In the genomic region with DNA sequence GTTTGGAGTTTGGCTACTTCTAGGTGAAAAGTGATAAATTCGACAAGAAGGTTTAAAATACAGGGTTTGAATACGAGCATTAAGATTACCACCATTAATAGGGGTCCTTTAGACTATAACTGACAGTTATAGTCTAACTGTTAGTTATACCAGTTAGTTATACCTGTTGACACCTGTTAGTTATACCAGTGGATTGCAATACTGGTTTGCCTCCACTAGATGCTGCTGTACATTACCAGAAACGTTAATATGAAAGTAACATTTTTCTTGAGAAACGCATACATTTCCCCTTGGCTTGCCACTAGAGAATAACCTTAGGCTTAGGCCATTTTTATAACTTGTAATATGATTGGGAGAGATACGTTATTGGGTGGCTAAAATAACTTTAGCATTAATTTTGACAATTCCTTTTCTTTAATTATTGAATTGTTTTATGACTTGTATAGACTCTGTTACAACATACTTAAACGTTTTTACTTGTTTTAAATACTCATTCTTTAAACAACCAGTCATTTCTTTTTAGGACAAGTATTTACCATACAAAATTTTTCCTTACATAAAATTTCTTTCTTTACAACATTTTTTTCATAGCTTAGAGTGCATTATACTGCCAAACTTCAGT, we compare ENCODE assay signal across 8 cellular contexts.
DNase-seq lines count a peak whose midpoint lies in the region; ATAC-seq, FAIRE-seq and TF ChIP-seq lines count a peak whose summit lies in the region.

No MANE protein-coding gene starts in this region.

- CTCF ChIA-PET in endothelial cell of umbilical vein (lab: Charles Lee): interaction anchor here (1.4 to 2.1 kb wide), 5 partner anchors 699 to 1765 kb away, joined by 6 to 19 read pairs (median 13); no protein-coding TSS in a partner anchor

- H3K4me1 Mint-ChIP-seq in type B pancreatic cell (ENCODE audit: unreplicated experiment): no peaks in the 10 kb centered on the region

- no TSS peak for BruUV-seq in endothelial cell of umbilical vein (replicated peaks; lab: Mats Ljungman, UMichigan)

- dilution Hi-C loops in endothelial cell of umbilical vein (cut with MboI; ENCODE audit: extremely low pct_ligation_motif_present, low sequenced_read_pairs): no loop called here

- H3K9me3 Mint-ChIP-seq in type B pancreatic cell: peaks cover 15% of the 10 kb centered on the region

- no peaks in the 10 kb centered on the region for H3K9me1 ChIP-seq in endothelial cell of umbilical vein (replicated peaks; ENCODE audit: control insufficient read depth, extremely low read depth, insufficient read depth, low read length)

- H3K4me2 ChIP-seq in endothelial cell of umbilical vein (ENCODE audit: insufficient read depth, low read length): peak overlapping the region; percentile 36

- H3K4me3 ChIP-seq in left ventricle myocardium inferior (no peak overlapping the region), right atrium auricular region (no peak overlapping the region), endothelial cell of umbilical vein (replicated peaks in 1 of 3; ENCODE audit: insufficient read depth in 1 of 3, low read depth in 1 of 3, low read length in 3 of 3) (no peak overlapping the region)

- H3K4me1 ChIP-seq in left ventricle myocardium inferior (no peaks in the 10 kb centered on the region), right atrium auricular region (no peaks in the 10 kb centered on the region), endothelial cell of umbilical vein (ENCODE audit: control insufficient read depth, extremely low read depth, insufficient read depth, low read length) (no peaks in the 10 kb centered on the region)

- H3K79me2 ChIP-seq in endothelial cell of umbilical vein (ENCODE audit: control insufficient read depth, insufficient read depth, low read length): no peaks in the 10 kb centered on the region

- H2AFZ ChIP-seq in endothelial cell of umbilical vein (ENCODE audit: low read depth, low read length): no peak overlapping the region

- POLR2A ChIA-PET in endothelial cell of umbilical vein (lab: Charles Lee): no interaction called here

- H3K27ac Mint-ChIP-seq in type B pancreatic cell: no peak overlapping the region

- H3K36me3 ChIP-seq in left ventricle myocardium inferior: no peaks in the 10 kb centered on the region
- no peaks in the 10 kb centered on the region for H3K36me3 ChIP-seq in right atrium auricular region
- H3K36me3 ChIP-seq in endothelial cell of umbilical vein (ENCODE audit: control insufficient read depth in 2 of 2, extremely low read depth in 1 of 2, insufficient read depth in 2 of 2, low read length in 2 of 2): no peaks in the 10 kb centered on the region

- no peaks in the 10 kb centered on the region for H4K20me1 ChIP-seq in endothelial cell of umbilical vein (replicated peaks; ENCODE audit: control insufficient read depth, extremely low read depth, insufficient read depth, low read length)

- peaks cover 6% of the 10 kb centered on the region for H3K36me3 Mint-ChIP-seq in type B pancreatic cell

- no peak for TF ChIP-seq POLR2A in endothelial cell of umbilical vein (IDR thresholded peaks at IDR 0.05; ENCODE audit: low read depth, low read length)

- intact Hi-C loops in left ventricle myocardium inferior (cut with micrococcal nuclease) (no loop called here), endothelial cell of umbilical vein (cut with micrococcal nuclease) (loop anchor here (2.0 to 10.0 kb wide), 7 partner anchors 162 to 1785 kb away; no protein-coding TSS in a partner anchor)

- no peak for DNase-seq in left ventricle myocardium inferior
- DNase-seq in right atrium auricular region (ENCODE audit: low spot score): no peak
- DNase-seq in NCI-H69 (lab: John Stamatoyannopoulos, UW): peak; percentile 8
- DNase-seq in endothelial cell of umbilical vein (ENCODE audit: low read depth, low spot score): peak; percentile 53
- no peak for DNase-seq in type B pancreatic cell (ENCODE audit: extremely low spot score, unreplicated experiment)
- DNase-seq in stimulated activated CD4-positive, alpha-beta T cell treated with anti-CD3 and anti-CD28 coated beads, Interleukin-15, amount 100 ng/mL, for 24 hours: no peak
- no peak for DNase-seq in globus pallidus (ENCODE audit: low spot score)

- H3K27me3 ChIP-seq in left ventricle myocardium inferior (ENCODE audit: low read depth) (no peaks in the 10 kb centered on the region), right atrium auricular region (no peaks in the 10 kb centered on the region), endothelial cell of umbilical vein (ENCODE audit: control insufficient read depth in 2 of 2, insufficient read depth in 2 of 2, low read length in 2 of 2) (no peaks in the 10 kb centered on the region)

- TF ChIP-seq CTCF in left ventricle myocardium inferior (IDR thresholded peaks at IDR 0.05; ENCODE audit: borderline replicate concordance) (peak; percentile 62), right atrium auricular region (IDR thresholded peaks at IDR 0.05) (peak in 1 of 2 donors; percentile 53), endothelial cell of umbilical vein (IDR thresholded peaks at IDR 0.05; ENCODE audit: extremely low read depth in 1 of 2, insufficient read depth in 1 of 2, low read depth in 1 of 2, low read length in 2 of 2) (peak; percentile 57 to 70), type B pancreatic cell (conservative IDR thresholded peaks at IDR 0.05) (peak; percentile 70)

- H3K9ac ChIP-seq in endothelial cell of umbilical vein (replicated peaks; ENCODE audit: extremely low read depth, insufficient read depth, low read length): no peak overlapping the region

- H3K27me3 Mint-ChIP-seq in type B pancreatic cell: no peaks in the 10 kb centered on the region

- H3K9me3 ChIP-seq in left ventricle myocardium inferior (replicated peaks) (peaks cover 45% of the 10 kb centered on the region), right atrium auricular region (peaks cover 0 to 24% of the 10 kb centered on the region in 2 donors), endothelial cell of umbilical vein (replicated peaks; ENCODE audit: control insufficient read depth, insufficient read depth, low read length) (no peaks in the 10 kb centered on the region)

- H3K27ac ChIP-seq in left ventricle myocardium inferior (replicated peaks): no peak overlapping the region
- H3K27ac ChIP-seq in right atrium auricular region: no peak overlapping the region
- no peak overlapping the region for H3K27ac ChIP-seq in endothelial cell of umbilical vein (ENCODE audit: insufficient read depth, low read depth, low read length)

- H3K4me3 Mint-ChIP-seq in type B pancreatic cell: no peak overlapping the region

- peak; percentile 15 for FAIRE-seq in endothelial cell of umbilical vein (lab: Jason Lieb, UNC)

- peak; percentile 77 for ATAC-seq in HG02852 (IDR thresholded peaks at IDR 0.05; ENCODE audit: unreplicated experiment)

TF ChIP-seq in endothelial cell of umbilical vein, 7 proteins besides CTCF, POLR2A, EP300 and RAD21:
- TF ChIP-seq MYC (IDR thresholded peaks at IDR 0.05; ENCODE audit: low read depth, low read length) (no peak), EZH2 (IDR thresholded peaks at IDR 0.05; ENCODE audit: borderline replicate concordance, low read depth, low read length, severe bottlenecking) (no peak), GATA2 (IDR thresholded peaks at IDR 0.05; ENCODE audit: insufficient read depth, insufficient read length, low read depth, low read length) (no peak), JUN (IDR thresholded peaks at IDR 0.05; ENCODE audit: borderline replicate concordance, insufficient read depth, insufficient read length, low read depth) (no peak), POLR2AphosphoS5 (IDR thresholded peaks at IDR 0.05; ENCODE audit: insufficient read depth, low read depth, low read length) (no peak), FOS (IDR thresholded peaks at IDR 0.05; ENCODE audit: borderline replicate concordance, insufficient read depth, low read length) (no peak)
- TF ChIP-seq, protein P1, sequence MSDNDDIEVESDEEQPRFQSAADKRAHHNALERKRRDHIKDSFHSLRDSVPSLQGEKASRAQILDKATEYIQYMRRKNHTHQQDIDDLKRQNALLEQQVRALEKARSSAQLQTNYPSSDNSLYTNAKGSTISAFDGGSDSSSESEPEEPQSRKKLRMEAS (IDR thresholded peaks at IDR 0.05; ENCODE audit: insufficient read depth, insufficient read length): no peak

Comparison
In these comparisons a context has a peak if more than half of its experiments do, and no peak if none do; other contexts are left out.
1. DNase-seq: peak in NCI-H69 (single experiment) and endothelial cell of umbilical vein (single experiment); none in left ventricle myocardium inferior (single experiment), right atrium auricular region (single experiment), type B pancreatic cell (single experiment), stimulated activated CD4-positive, alpha-beta T cell treated with anti-CD3 and anti-CD28 coated beads, Interleukin-15, amount 100 ng/mL, for 24 hours (single experiment) and globus pallidus (single experiment).